1 cellular context compared by ENCODE assay signal in the genomic region with DNA sequence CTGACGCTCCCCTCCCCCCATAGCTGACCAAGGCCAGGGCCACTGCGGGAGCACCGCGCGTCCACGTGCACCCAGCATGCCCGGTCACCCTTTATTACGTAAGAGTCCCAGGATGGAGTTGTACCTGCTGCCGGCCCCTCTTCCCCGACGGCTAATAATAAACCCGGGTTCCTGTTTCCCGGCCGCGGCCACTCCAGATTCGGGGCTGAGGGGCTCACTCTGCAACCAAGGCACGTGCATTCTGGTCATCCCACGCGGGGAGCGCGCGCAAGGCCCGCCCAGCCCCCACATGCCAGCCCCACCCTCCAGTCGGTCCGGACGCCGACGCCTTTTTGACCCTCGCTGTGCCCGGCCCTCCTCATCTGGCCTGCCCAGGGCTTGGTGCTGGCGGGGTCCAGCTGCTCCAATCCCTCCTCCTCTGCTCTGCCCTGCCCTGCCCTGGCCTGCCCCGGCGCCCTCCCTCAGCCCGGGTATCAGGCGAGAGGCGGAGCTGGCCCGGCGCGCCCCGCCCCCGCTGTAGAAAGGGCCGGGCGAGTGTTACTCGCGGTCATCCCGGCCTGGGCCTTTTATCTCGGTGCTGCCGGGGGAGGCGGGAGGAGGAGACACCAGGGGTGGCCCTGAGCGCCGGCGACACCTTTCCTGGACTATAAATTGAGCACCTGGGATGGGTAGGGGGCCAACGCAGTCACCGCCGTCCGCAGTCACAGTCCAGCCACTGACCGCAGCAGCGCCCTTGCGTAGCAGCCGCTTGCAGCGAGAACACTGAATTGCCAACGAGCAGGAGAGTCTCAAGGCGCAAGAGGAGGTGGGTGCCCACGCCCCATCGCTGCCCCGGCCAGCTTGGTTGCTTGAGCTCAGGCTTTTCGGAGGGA.
TF ChIP-seq lines count a peak whose summit lies in the region.

No MANE protein-coding gene starts in this region.

TF ChIP-seq in WTC11, 78 proteins besides CTCF, POLR2A, EP300 and RAD21 (continued from another document):
- TF ChIP-seq E2F1 (CRISPR knock-in tag; IDR thresholded peaks at IDR 0.05) (peak; percentile 63; the same call in 1 of the 2 replicates), ZNF232 (CRISPR knock-in tag; IDR thresholded peaks at IDR 0.05) (peak; percentile 30; the same call in 1 of the 2 replicates), CREB1 (CRISPR knock-in tag; IDR thresholded peaks at IDR 0.05) (peak; percentile 50; the same call in 1 of the 2 replicates), SMAD4 (CRISPR knock-in tag; IDR thresholded peaks at IDR 0.05) (no peak), NR3C1 (CRISPR knock-in tag; conservative IDR thresholded peaks at IDR 0.05; ENCODE audit: low read depth) (no peak), NFYB (CRISPR knock-in tag; conservative IDR thresholded peaks at IDR 0.05; ENCODE audit: low read depth) (peak; percentile 7; the same call in 1 of the 2 replicates), OVOL2 (CRISPR knock-in tag; IDR thresholded peaks at IDR 0.05; ENCODE audit: borderline replicate concordance) (no peak), FOXJ3 (CRISPR knock-in tag; IDR thresholded peaks at IDR 0.05; ENCODE audit: borderline replicate concordance) (no peak), ZMAT4 (CRISPR knock-in tag; IDR thresholded peaks at IDR 0.05) (0 out of 2 replicates have a peak, but pooled peaks have one; percentile 21), ESRRA (CRISPR knock-in tag; IDR thresholded peaks at IDR 0.05; ENCODE audit: borderline replicate concordance) (peak; percentile 53; the same call in 1 of the 2 replicates), RELA (CRISPR knock-in tag; IDR thresholded peaks at IDR 0.05; ENCODE audit: borderline replicate concordance) (no peak), NFE2L1 (CRISPR knock-in tag; IDR thresholded peaks at IDR 0.05) (0 out of 2 replicates have a peak, but pooled peaks have one; percentile 6), GABPB1 (CRISPR knock-in tag; IDR thresholded peaks at IDR 0.05) (peak; percentile 72), ZBTB21 (CRISPR knock-in tag; IDR thresholded peaks at IDR 0.05; ENCODE audit: borderline replicate concordance) (peak; percentile 34; the same call in 1 of the 2 replicates), CREM (CRISPR knock-in tag; IDR thresholded peaks at IDR 0.05) (peak; percentile 40; the same call in 1 of the 2 replicates), ETV6 (CRISPR knock-in tag; IDR thresholded peaks at IDR 0.05) (0 out of 2 replicates have a peak, but pooled peaks have one; percentile 18), ZNF281 (CRISPR knock-in tag; IDR thresholded peaks at IDR 0.05) (peak; percentile 74), USF2 (CRISPR knock-in tag; IDR thresholded peaks at IDR 0.05) (0 out of 2 replicates have a peak, but pooled peaks have one; percentile 35), GTF2I (CRISPR knock-in tag; conservative IDR thresholded peaks at IDR 0.05) (no peak), SOX15 (CRISPR knock-in tag; IDR thresholded peaks at IDR 0.05) (no peak), FOXK1 (CRISPR knock-in tag; IDR thresholded peaks at IDR 0.05) (0 out of 2 replicates have a peak, but pooled peaks have one; percentile 23), TCF7 (CRISPR knock-in tag; IDR thresholded peaks at IDR 0.05; ENCODE audit: low read depth) (no peak), ELF4 (CRISPR knock-in tag; IDR thresholded peaks at IDR 0.05; ENCODE audit: low read depth) (peak; percentile 18; the same call in 1 of the 2 replicates), NR1H2 (CRISPR knock-in tag; IDR thresholded peaks at IDR 0.05) (no peak), JAZF1 (CRISPR knock-in tag; IDR thresholded peaks at IDR 0.05) (no peak), CDX4 (CRISPR knock-in tag; IDR thresholded peaks at IDR 0.05; ENCODE audit: borderline replicate concordance) (no peak), NFATC4 (CRISPR knock-in tag; IDR thresholded peaks at IDR 0.05) (peak; percentile 29; the same call in 1 of the 2 replicates), TEAD4 (CRISPR knock-in tag; IDR thresholded peaks at IDR 0.05) (no peak), ZNF138 (CRISPR knock-in tag; conservative IDR thresholded peaks at IDR 0.05) (no peak; the same call in 1 of the 2 replicates), NR2C2 (CRISPR knock-in tag; IDR thresholded peaks at IDR 0.05) (no peak), PRRX2 (CRISPR knock-in tag; IDR thresholded peaks at IDR 0.05) (peak; percentile 44; the same call in 1 of the 2 replicates), TEAD1 (CRISPR knock-in tag; IDR thresholded peaks at IDR 0.05) (0 out of 2 replicates have a peak, but pooled peaks have one; percentile 20)
- TF ChIP-seq, protein P1, sequence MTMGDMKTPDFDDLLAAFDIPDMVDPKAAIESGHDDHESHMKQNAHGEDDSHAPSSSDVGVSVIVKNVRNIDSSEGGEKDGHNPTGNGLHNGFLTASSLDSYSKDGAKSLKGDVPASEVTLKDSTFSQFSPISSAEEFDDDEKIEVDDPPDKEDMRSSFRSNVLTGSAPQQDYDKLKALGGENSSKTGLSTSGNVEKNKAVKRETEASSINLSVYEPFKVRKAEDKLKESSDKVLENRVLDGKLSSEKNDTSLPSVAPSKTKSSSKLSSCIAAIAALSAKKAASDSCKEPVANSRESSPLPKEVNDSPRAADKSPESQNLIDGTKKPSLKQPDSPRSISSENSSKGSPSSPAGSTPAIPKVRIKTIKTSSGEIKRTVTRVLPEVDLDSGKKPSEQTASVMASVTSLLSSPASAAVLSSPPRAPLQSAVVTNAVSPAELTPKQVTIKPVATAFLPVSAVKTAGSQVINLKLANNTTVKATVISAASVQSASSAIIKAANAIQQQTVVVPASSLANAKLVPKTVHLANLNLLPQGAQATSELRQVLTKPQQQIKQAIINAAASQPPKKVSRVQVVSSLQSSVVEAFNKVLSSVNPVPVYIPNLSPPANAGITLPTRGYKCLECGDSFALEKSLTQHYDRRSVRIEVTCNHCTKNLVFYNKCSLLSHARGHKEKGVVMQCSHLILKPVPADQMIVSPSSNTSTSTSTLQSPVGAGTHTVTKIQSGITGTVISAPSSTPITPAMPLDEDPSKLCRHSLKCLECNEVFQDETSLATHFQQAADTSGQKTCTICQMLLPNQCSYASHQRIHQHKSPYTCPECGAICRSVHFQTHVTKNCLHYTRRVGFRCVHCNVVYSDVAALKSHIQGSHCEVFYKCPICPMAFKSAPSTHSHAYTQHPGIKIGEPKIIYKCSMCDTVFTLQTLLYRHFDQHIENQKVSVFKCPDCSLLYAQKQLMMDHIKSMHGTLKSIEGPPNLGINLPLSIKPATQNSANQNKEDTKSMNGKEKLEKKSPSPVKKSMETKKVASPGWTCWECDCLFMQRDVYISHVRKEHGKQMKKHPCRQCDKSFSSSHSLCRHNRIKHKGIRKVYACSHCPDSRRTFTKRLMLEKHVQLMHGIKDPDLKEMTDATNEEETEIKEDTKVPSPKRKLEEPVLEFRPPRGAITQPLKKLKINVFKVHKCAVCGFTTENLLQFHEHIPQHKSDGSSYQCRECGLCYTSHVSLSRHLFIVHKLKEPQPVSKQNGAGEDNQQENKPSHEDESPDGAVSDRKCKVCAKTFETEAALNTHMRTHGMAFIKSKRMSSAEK (CRISPR knock-in tag; IDR thresholded peaks at IDR 0.05; ENCODE audit: borderline replicate concordance), result 0 out of 2 replicates have a peak, but pooled peaks have one; percentile 53
- TF ChIP-seq, protein P2, sequence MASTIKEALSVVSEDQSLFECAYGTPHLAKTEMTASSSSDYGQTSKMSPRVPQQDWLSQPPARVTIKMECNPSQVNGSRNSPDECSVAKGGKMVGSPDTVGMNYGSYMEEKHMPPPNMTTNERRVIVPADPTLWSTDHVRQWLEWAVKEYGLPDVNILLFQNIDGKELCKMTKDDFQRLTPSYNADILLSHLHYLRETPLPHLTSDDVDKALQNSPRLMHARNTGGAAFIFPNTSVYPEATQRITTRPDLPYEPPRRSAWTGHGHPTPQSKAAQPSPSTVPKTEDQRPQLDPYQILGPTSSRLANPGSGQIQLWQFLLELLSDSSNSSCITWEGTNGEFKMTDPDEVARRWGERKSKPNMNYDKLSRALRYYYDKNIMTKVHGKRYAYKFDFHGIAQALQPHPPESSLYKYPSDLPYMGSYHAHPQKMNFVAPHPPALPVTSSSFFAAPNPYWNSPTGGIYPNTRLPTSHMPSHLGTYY (CRISPR knock-in tag; IDR thresholded peaks at IDR 0.05), result peak; percentile 51; the same call in 1 of the 2 replicates
- TF ChIP-seq, protein P3, sequence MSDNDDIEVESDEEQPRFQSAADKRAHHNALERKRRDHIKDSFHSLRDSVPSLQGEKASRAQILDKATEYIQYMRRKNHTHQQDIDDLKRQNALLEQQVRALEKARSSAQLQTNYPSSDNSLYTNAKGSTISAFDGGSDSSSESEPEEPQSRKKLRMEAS (CRISPR knock-in tag; IDR thresholded peaks at IDR 0.05), result peak; percentile 30; the same call in 1 of the 2 replicates
- TF ChIP-seq, protein P4, sequence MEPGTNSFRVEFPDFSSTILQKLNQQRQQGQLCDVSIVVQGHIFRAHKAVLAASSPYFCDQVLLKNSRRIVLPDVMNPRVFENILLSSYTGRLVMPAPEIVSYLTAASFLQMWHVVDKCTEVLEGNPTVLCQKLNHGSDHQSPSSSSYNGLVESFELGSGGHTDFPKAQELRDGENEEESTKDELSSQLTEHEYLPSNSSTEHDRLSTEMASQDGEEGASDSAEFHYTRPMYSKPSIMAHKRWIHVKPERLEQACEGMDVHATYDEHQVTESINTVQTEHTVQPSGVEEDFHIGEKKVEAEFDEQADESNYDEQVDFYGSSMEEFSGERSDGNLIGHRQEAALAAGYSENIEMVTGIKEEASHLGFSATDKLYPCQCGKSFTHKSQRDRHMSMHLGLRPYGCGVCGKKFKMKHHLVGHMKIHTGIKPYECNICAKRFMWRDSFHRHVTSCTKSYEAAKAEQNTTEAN (CRISPR knock-in tag; IDR thresholded peaks at IDR 0.05), result 0 out of 2 replicates have a peak, but pooled peaks have one; percentile 26
- TF ChIP-seq, protein P5, sequence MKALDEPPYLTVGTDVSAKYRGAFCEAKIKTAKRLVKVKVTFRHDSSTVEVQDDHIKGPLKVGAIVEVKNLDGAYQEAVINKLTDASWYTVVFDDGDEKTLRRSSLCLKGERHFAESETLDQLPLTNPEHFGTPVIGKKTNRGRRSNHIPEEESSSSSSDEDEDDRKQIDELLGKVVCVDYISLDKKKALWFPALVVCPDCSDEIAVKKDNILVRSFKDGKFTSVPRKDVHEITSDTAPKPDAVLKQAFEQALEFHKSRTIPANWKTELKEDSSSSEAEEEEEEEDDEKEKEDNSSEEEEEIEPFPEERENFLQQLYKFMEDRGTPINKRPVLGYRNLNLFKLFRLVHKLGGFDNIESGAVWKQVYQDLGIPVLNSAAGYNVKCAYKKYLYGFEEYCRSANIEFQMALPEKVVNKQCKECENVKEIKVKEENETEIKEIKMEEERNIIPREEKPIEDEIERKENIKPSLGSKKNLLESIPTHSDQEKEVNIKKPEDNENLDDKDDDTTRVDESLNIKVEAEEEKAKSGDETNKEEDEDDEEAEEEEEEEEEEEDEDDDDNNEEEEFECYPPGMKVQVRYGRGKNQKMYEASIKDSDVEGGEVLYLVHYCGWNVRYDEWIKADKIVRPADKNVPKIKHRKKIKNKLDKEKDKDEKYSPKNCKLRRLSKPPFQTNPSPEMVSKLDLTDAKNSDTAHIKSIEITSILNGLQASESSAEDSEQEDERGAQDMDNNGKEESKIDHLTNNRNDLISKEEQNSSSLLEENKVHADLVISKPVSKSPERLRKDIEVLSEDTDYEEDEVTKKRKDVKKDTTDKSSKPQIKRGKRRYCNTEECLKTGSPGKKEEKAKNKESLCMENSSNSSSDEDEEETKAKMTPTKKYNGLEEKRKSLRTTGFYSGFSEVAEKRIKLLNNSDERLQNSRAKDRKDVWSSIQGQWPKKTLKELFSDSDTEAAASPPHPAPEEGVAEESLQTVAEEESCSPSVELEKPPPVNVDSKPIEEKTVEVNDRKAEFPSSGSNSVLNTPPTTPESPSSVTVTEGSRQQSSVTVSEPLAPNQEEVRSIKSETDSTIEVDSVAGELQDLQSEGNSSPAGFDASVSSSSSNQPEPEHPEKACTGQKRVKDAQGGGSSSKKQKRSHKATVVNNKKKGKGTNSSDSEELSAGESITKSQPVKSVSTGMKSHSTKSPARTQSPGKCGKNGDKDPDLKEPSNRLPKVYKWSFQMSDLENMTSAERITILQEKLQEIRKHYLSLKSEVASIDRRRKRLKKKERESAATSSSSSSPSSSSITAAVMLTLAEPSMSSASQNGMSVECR (CRISPR knock-in tag; IDR thresholded peaks at IDR 0.05; ENCODE audit: borderline replicate concordance), result no peak; the same call in 1 of the 2 replicates
